In genomic region chr3:88150771-88151170, GRCh38 we compare ENCODE assay signal across 8 cellular contexts. TPM values are rescaled to one million over a fixed set of nuclear protein-coding genes. Genes with fewer than 3 reads are reported as not detected.
DNase-seq lines count a peak whose midpoint lies in the region; ATAC-seq and TF ChIP-seq lines count a peak whose summit lies in the region.

No MANE protein-coding gene starts in this region.

- no peaks in the 10 kb centered on the region for H3K4me1 ChIP-seq in mesodermal cell (ENCODE audit: control insufficient read depth, insufficient read depth, low read length, poor library complexity, severe bottlenecking)

- ATAC-seq in GM21723 (IDR thresholded peaks at IDR 0.05; ENCODE audit: unreplicated experiment) = no peak
- no peak for ATAC-seq in GM19023 (IDR thresholded peaks at IDR 0.05; ENCODE audit: unreplicated experiment)

- no peaks in the 10 kb centered on the region for H3K27me3 ChIP-seq in brain microvascular endothelial cell (replicated peaks)

- H3K27ac ChIP-seq in brain microvascular endothelial cell (peak overlapping the region; percentile 80), mesodermal cell (ENCODE audit: low read depth, low read length, severe bottlenecking) (peak overlapping the region; percentile 91)

- no peaks in the 10 kb centered on the region for H3K9me3 ChIP-seq in mesodermal cell (ENCODE audit: control insufficient read depth, low read length)

- H3K4me3 ChIP-seq in Jurkat, Clone E6-1 (ENCODE audit: low read length) = peak overlapping the region; percentile 89
- H3K4me3 ChIP-seq in brain microvascular endothelial cell (ENCODE audit: low read depth, low read length) = peak overlapping the region; percentile 96
- peak overlapping the region; percentile 90 for H3K4me3 ChIP-seq in mesodermal cell (ENCODE audit: extremely low read depth, insufficient read depth, low read length, poor library complexity, severe bottlenecking)

- in situ Hi-C loops in brain microvascular endothelial cell (cut with HindIII; ENCODE audit: low pct_ligation_motif_present, low sequenced_read_pairs) = no loop called here

- H3K36me3 ChIP-seq in brain microvascular endothelial cell (replicated peaks) (peaks cover 9% of the 10 kb centered on the region), mesodermal cell (ENCODE audit: control insufficient read depth, insufficient read depth, low read length) (peaks cover 27% of the 10 kb centered on the region)

- no peak for TF ChIP-seq CTCF in brain microvascular endothelial cell (IDR thresholded peaks at IDR 0.05; ENCODE audit: low read depth, low read length, missing control alignments)

- DNase-seq in AML-193 (lab: John Stamatoyannopoulos, UW) (peak; percentile 57 to 63), brain microvascular endothelial cell (no peak), NCI-H2196 (lab: John Stamatoyannopoulos, UW; ENCODE audit: unreplicated experiment) (no peak), NCI-H1694 treated with DMSO at 0.1 percent for 48 hours (lab: John Stamatoyannopoulos, UW) (no peak)
- no peak for DNase-seq in Jurkat, Clone E6-1 (ENCODE audit: low read depth, low spot score)

- 6 to 20% methylated on average over 1 to 3 of the region's 7 CpGs for WGBS in mesodermal cell (ENCODE audit: insufficient coverage in 2 of 2), 2 experiments

RNA-seq across cellular contexts. Expression of gene C3orf38, which starts 1.0 kb away (rescaled TPM):
- polyA plus RNA-seq in Jurkat, Clone E6-1 (2012; ENCODE audit: insufficient read depth, insufficient read length) = 20.8 TPM
- 25.4 TPM for polyA plus RNA-seq in mesodermal cell (2013, experiment 1 of 2)
- 26.6 TPM for polyA plus RNA-seq in mesodermal cell (2013, experiment 2 of 2)

Comparison
In these comparisons a context has a peak if more than half of its experiments do, and no peak if none do; other contexts are left out.
1. DNase-seq: peak in AML-193 (2 of 2); none in Jurkat, Clone E6-1 (single experiment), brain microvascular endothelial cell (single experiment), NCI-H2196 (single experiment) and NCI-H1694 treated with DMSO at 0.1 percent for 48 hours (single experiment).
2. Peak in every context shown above with its lines, with median percentiles within 50 percentile points of each other: H3K4me3 ChIP-seq.